8 cellular contexts compared by ENCODE assay signal in genomic region chr7:106598663-106599342, GRCh38.
DNase-seq lines count a peak whose midpoint lies in the region; ATAC-seq lines count a peak whose summit lies in the region.

No MANE protein-coding gene starts in this region.

- peak overlapping the region; percentile 12 for H3K4me3 Mint-ChIP-seq in T-helper 2 cell treated with Interferon-gamma antibody and Interleukin-4, amounts not matched to agents 5 μg/mL and 100 μg/mL, for 36 hours

- H3K27me3 ChIP-seq in iPS DF 6.9 (ENCODE audit: control insufficient read depth, insufficient read depth, low read length), result no peaks in the 10 kb centered on the region

- H3K36me3 ChIP-seq in iPS DF 6.9 (ENCODE audit: control insufficient read depth, insufficient read depth, low read length), result no peaks in the 10 kb centered on the region

- H3K27me3 Mint-ChIP-seq in T-helper 2 cell treated with Interferon-gamma antibody and Interleukin-4, amounts not matched to agents 5 μg/mL and 100 μg/mL, for 36 hours (ENCODE audit: low read depth), result peaks cover 14% of the 10 kb centered on the region

- H3K9me3 ChIP-seq in iPS DF 6.9 (ENCODE audit: control insufficient read depth, insufficient read depth, low read length), result no peaks in the 10 kb centered on the region

- peaks cover 2% of the 10 kb centered on the region for H3K4me1 ChIP-seq in iPS DF 6.9 (ENCODE audit: control insufficient read depth, insufficient read depth, low read length)

- no peak overlapping the region for H3K27ac ChIP-seq in iPS DF 6.9 (ENCODE audit: low read length)

- no peak overlapping the region for H3K4me3 ChIP-seq in iPS DF 6.9 (ENCODE audit: low read length)

- no CpG with 5 or more reads among the region's 6 CpGs for WGBS in iPS DF 6.9 (ENCODE audit: insufficient coverage, insufficient read length)

- no peaks in the 10 kb centered on the region for H3K36me3 Mint-ChIP-seq in T-helper 2 cell treated with Interferon-gamma antibody and Interleukin-4, amounts not matched to agents 5 μg/mL and 100 μg/mL, for 36 hours (ENCODE audit: low read depth)

- no peak overlapping the region for H3K27ac Mint-ChIP-seq in T-helper 2 cell treated with Interferon-gamma antibody and Interleukin-4, amounts not matched to agents 5 μg/mL and 100 μg/mL, for 36 hours

- DNase-seq in NCI-H1436 (lab: John Stamatoyannopoulos, UW) (peak; percentile 43), astrocyte of the hippocampus (ENCODE audit: low read depth, low spot score) (peak; percentile 78), iPS DF 6.9 (ENCODE audit: low read depth, low spot score) (peak; percentile 39), NCI-H1694 (lab: John Stamatoyannopoulos, UW) (no peak)
- peak; percentile 63 for DNase-seq in T-helper 2 cell treated with Interferon-gamma antibody and Interleukin-4, amounts not matched to agents 5 μg/mL and 100 μg/mL, for 36 hours (ENCODE audit: low spot score)
- peak; percentile 50 for DNase-seq in stimulated activated CD4-positive, alpha-beta T cell treated with anti-CD3 and anti-CD28 coated beads, Interleukin-12 subunit alpha, Interleukin-12 subunit beta, amount 100 ng/mL, for 4 hours

- H3K4me1 Mint-ChIP-seq in T-helper 2 cell treated with Interferon-gamma antibody and Interleukin-4, amounts not matched to agents 5 μg/mL and 100 μg/mL, for 36 hours (ENCODE audit: low read depth), result peaks cover 6% of the 10 kb centered on the region

- no peaks in the 10 kb centered on the region for H3K9me3 Mint-ChIP-seq in T-helper 2 cell treated with Interferon-gamma antibody and Interleukin-4, amounts not matched to agents 5 μg/mL and 100 μg/mL, for 36 hours

- ATAC-seq in GM18498 (IDR thresholded peaks at IDR 0.05; ENCODE audit: unreplicated experiment), result peak; percentile 99
- peak; percentile 96 for ATAC-seq in HG02763 (IDR thresholded peaks at IDR 0.05; ENCODE audit: unreplicated experiment)
